ENCODE assay signal across 16 cellular contexts in genomic region chr6:19042452-19042851, GRCh38.
DNase-seq lines count a peak whose midpoint lies in the region; ATAC-seq and TF ChIP-seq lines count a peak whose summit lies in the region.
"Had no signal": no experiment of that assay in that cellular context is flagged by ENCODE, and none has a peak within 500 bp of the region (broad histone marks: within the 10 kb centered on the region; RNA-seq: fewer than 3 reads in every experiment).

No MANE protein-coding gene starts in this region.

- H3K4me1 Mint-ChIP-seq in brain, result peaks cover 23% of the 10 kb centered on the region
- peaks cover 20% of the 10 kb centered on the region for H3K4me1 Mint-ChIP-seq in nephron
- H3K4me1 Mint-ChIP-seq in activated CD8-positive, alpha-beta T cell treated with anti-CD3 and anti-CD28 coated beads, Interleukin-2, amount 10 ng/mL, durations not matched to agents 7 days and 5 days (ENCODE audit: low read depth), result no peaks in the 10 kb centered on the region
- H3K4me1 Mint-ChIP-seq in activated T-cell treated with anti-CD3 and anti-CD28 coated beads, Interleukin-2, amount 50 U/mL, for 24 hours (ENCODE audit: low read depth), result no peaks in the 10 kb centered on the region
- H3K4me1 Mint-ChIP-seq: B cell, IgD-negative memory B cell had no signal

- TF ChIP-seq POLR2A in esophagus squamous epithelium (IDR thresholded peaks at IDR 0.05), result no peak

- H3K4me3 ChIP-seq in esophagus squamous epithelium (peak overlapping the region in 2 of 4 donors; percentile 6 to 33), aorta (ENCODE audit: low read length in 2 of 2) (no peak overlapping the region)
- H3K4me3 ChIP-seq: GM12878, HAP-1 had no signal

- H3K9me3 Mint-ChIP-seq in brain (peaks cover under 1 to 15% (median 3%) of the 10 kb centered on the region in 5 experiments), nephron (peaks cover 2% of the 10 kb centered on the region)
- no peaks in the 10 kb centered on the region for H3K9me3 Mint-ChIP-seq in activated CD8-positive, alpha-beta T cell treated with anti-CD3 and anti-CD28 coated beads, Interleukin-2, amount 10 ng/mL, durations not matched to agents 7 days and 5 days (ENCODE audit: insufficient read depth)
- peaks cover 10% of the 10 kb centered on the region for H3K9me3 Mint-ChIP-seq in activated T-cell treated with anti-CD3 and anti-CD28 coated beads, Interleukin-2, amount 50 U/mL, for 24 hours

- 48 to 65% methylated on average over 4 of the region's 4 CpGs for WGBS in esophagus squamous epithelium, 2 donors
- WGBS in aorta, 2 donors, result 37 to 41% methylated on average over 4 of the region's 4 CpGs

- CTCF ChIA-PET in activated CD8-positive, alpha-beta T cell treated with anti-CD3 and anti-CD28 coated beads, Interleukin-2, amount 10 ng/mL, durations not matched to agents 7 days and 5 days (lab: Charles Lee), result no interaction called here

- DNase-seq in esophagus squamous epithelium (lab: John Stamatoyannopoulos, UW) (no peak), aorta (no peak), NCI-H510A (lab: John Stamatoyannopoulos, UW) (no peak)
- DNase-seq in activated CD8-positive, alpha-beta T cell treated with anti-CD3 and anti-CD28 coated beads, Interleukin-2, amount 10 ng/mL, durations not matched to agents 7 days and 5 days, result no peak
- no peak for DNase-seq in activated T-cell treated with anti-CD3 and anti-CD28 coated beads, Interleukin-2, amount 50 U/mL, for 24 hours
- DNase-seq: ACHN; C1 segment of cervical spinal cord; Calu3; CD4-positive, alpha-beta T cell; DMS79 had no signal

- H3K27ac ChIP-seq in esophagus squamous epithelium (peak overlapping the region in 3 of 4 donors; percentile 46 to 71 (median 70)), aorta (ENCODE audit: low read depth in 1 of 2, low read length in 2 of 2) (peak overlapping the region in 1 of 2 donors; percentile 43)

- H3K36me3 ChIP-seq in esophagus squamous epithelium (no peaks in the 10 kb centered on the region), aorta (ENCODE audit: control insufficient read depth in 1 of 2, insufficient read depth in 2 of 2, low read length in 1 of 2) (no peaks in the 10 kb centered on the region)
- H3K36me3 ChIP-seq: HAP-1 had no signal

- H3K9me3 ChIP-seq in esophagus squamous epithelium (no peaks in the 10 kb centered on the region), aorta (ENCODE audit: control insufficient read depth, low read length) (no peaks in the 10 kb centered on the region)
- H3K9me3 ChIP-seq: HAP-1 had no signal

- no peak overlapping the region for H3K4me3 Mint-ChIP-seq in brain
- H3K4me3 Mint-ChIP-seq in nephron, result no peak overlapping the region
- no peak overlapping the region for H3K4me3 Mint-ChIP-seq in activated CD8-positive, alpha-beta T cell treated with anti-CD3 and anti-CD28 coated beads, Interleukin-2, amount 10 ng/mL, durations not matched to agents 7 days and 5 days
- H3K4me3 Mint-ChIP-seq in activated T-cell treated with anti-CD3 and anti-CD28 coated beads, Interleukin-2, amount 50 U/mL, for 24 hours, result no peak overlapping the region
- H3K4me3 Mint-ChIP-seq: B cell; CD4-positive, alpha-beta T cell; IgD-negative memory B cell had no signal

- TF ChIP-seq CTCF in brain (conservative IDR thresholded peaks at IDR 0.05), result no peak
- no peak for TF ChIP-seq CTCF in esophagus squamous epithelium (IDR thresholded peaks at IDR 0.05)
- no peak for TF ChIP-seq CTCF in nephron (IDR thresholded peaks at IDR 0.05; ENCODE audit: unreplicated experiment in 3 of 3)

- H3K36me3 Mint-ChIP-seq in brain (no peaks in the 10 kb centered on the region), nephron (ENCODE audit: low read depth) (no peaks in the 10 kb centered on the region)
- no peaks in the 10 kb centered on the region for H3K36me3 Mint-ChIP-seq in activated CD8-positive, alpha-beta T cell treated with anti-CD3 and anti-CD28 coated beads, Interleukin-2, amount 10 ng/mL, durations not matched to agents 7 days and 5 days (ENCODE audit: low read depth)
- H3K36me3 Mint-ChIP-seq in activated T-cell treated with anti-CD3 and anti-CD28 coated beads, Interleukin-2, amount 50 U/mL, for 24 hours (ENCODE audit: low read depth), result no peaks in the 10 kb centered on the region
- H3K36me3 Mint-ChIP-seq: IgD-negative memory B cell had no signal

- H3K27ac Mint-ChIP-seq in brain, result peak overlapping the region in 3 of 5 experiments; percentile 12 to 67 (median 43)
- H3K27ac Mint-ChIP-seq in nephron, result peak overlapping the region; percentile 43 to 72 (median 59)
- no peak overlapping the region for H3K27ac Mint-ChIP-seq in activated CD8-positive, alpha-beta T cell treated with anti-CD3 and anti-CD28 coated beads, Interleukin-2, amount 10 ng/mL, durations not matched to agents 7 days and 5 days
- no peak overlapping the region for H3K27ac Mint-ChIP-seq in activated T-cell treated with anti-CD3 and anti-CD28 coated beads, Interleukin-2, amount 50 U/mL, for 24 hours
- H3K27ac Mint-ChIP-seq: B cell; CD4-positive, alpha-beta T cell; IgD-negative memory B cell had no signal

- H3K4me1 ChIP-seq in esophagus squamous epithelium (no peaks in the 10 kb centered on the region), aorta (ENCODE audit: control insufficient read depth in 1 of 2, insufficient read depth in 2 of 2, low read length in 2 of 2) (peaks cover 0 to 7% of the 10 kb centered on the region in 2 donors)
- H3K4me1 ChIP-seq: HAP-1 had no signal

- H3K27me3 ChIP-seq in esophagus squamous epithelium (no peaks in the 10 kb centered on the region), aorta (ENCODE audit: control insufficient read depth in 1 of 2, insufficient read depth in 2 of 2, low read length in 1 of 2) (no peaks in the 10 kb centered on the region)

- intact Hi-C loops in esophagus squamous epithelium (cut with DNase I), result no loop called here
- intact Hi-C loops in aorta (cut with DNase I), result no loop called here

- ATAC-seq in aorta (ENCODE audit: low FRiP score), result peak; percentile 44
- ATAC-seq in activated CD8-positive, alpha-beta T cell treated with anti-CD3 and anti-CD28 coated beads, Interleukin-2, amount 10 ng/mL, durations not matched to agents 7 days and 5 days, result no peak
- ATAC-seq: GM12878 had no signal

- POLR2A ChIA-PET in activated CD8-positive, alpha-beta T cell treated with anti-CD3 and anti-CD28 coated beads, Interleukin-2, amount 10 ng/mL, durations not matched to agents 7 days and 5 days (lab: Charles Lee), result no interaction called here

- H3K27me3 Mint-ChIP-seq in brain (no peaks in the 10 kb centered on the region), nephron (ENCODE audit: low read depth) (peaks cover 6% of the 10 kb centered on the region)
- no peaks in the 10 kb centered on the region for H3K27me3 Mint-ChIP-seq in activated CD8-positive, alpha-beta T cell treated with anti-CD3 and anti-CD28 coated beads, Interleukin-2, amount 10 ng/mL, durations not matched to agents 7 days and 5 days (ENCODE audit: low read depth)
- no peaks in the 10 kb centered on the region for H3K27me3 Mint-ChIP-seq in activated T-cell treated with anti-CD3 and anti-CD28 coated beads, Interleukin-2, amount 50 U/mL, for 24 hours
- H3K27me3 Mint-ChIP-seq: B cell; CD4-positive, alpha-beta T cell; IgD-negative memory B cell had no signal

Comparison
In these comparisons a context has a peak if more than half of its experiments do, and no peak if none do; other contexts are left out.
1. H3K27ac Mint-ChIP-seq: peak in brain (3 of 5) and nephron (3 of 3); none in activated CD8-positive, alpha-beta T cell treated with anti-CD3 and anti-CD28 coated beads, Interleukin-2, amount 10 ng/mL, durations not matched to agents 7 days and 5 days (single experiment) and activated T-cell treated with anti-CD3 and anti-CD28 coated beads, Interleukin-2, amount 50 U/mL, for 24 hours (single experiment).